In the genomic region with DNA sequence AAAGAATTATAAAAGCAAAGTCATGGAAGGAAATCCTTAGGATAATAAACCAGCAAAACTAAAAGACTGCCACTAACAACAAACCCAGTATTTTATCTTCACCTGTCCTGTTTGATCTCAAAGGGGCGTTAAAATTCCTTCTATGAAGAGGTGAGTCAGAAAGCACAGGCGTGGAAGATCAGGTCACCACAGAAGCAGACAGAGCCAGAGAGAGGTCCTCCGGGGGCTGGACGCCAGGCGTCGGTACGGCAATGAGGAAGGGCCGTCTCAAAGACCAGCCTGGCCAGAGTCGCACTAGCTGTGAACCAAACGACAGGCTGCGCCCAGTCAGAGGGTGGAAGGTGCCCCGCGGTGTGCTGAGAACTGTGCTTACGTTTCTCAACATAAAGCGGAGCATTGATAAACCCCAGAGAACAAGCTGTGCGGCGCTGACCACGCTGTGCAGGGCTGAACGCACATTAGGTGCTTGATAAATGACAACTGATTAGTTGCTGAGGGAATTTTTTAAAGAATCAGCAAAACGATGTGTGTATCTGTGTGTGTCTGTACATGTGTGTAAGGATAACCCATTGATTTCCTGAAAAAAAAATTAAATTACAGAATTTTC, we compare ENCODE assay signal across 26 cellular contexts.
DNase-seq lines count a peak whose midpoint lies in the region; ATAC-seq, FAIRE-seq and TF ChIP-seq lines count a peak whose summit lies in the region.
"Had no signal": no experiment of that assay in that cellular context is flagged by ENCODE, and none has a peak within 500 bp of the region (broad histone marks: within the 10 kb centered on the region; RNA-seq: fewer than 3 reads in every experiment).

No MANE protein-coding gene starts in this region.

- WGBS in IMR-90 (ENCODE audit: extremely low coverage in 2 of 2, insufficient read length in 1 of 2), 2 experiments = 73% methylated on average over 11 of the region's 20 CpGs; no CpG with 5 or more reads in 1 of the 2 experiments
- 9% methylated on average over 20 of the region's 20 CpGs for WGBS in K562 (ENCODE audit: insufficient coverage, low coverage, missing lambda C conversion rate)
- WGBS in esophagus muscularis mucosa = 92% methylated on average over 20 of the region's 20 CpGs

- in situ Hi-C loops in IMR-90 (cut with MboI; ENCODE audit: low sequenced_read_pairs) (no loop called here), K562 (cut with MboI) (no loop called here), GM13976 (cut with MboI; ENCODE audit: low sequenced_read_pairs, unreplicated experiment) (no loop called here)

- H2BK20ac ChIP-seq in IMR-90 (ENCODE audit: low read depth, low read length) = no peak overlapping the region

- no peaks in the 10 kb centered on the region for H3K4me1 ChIP-seq in IMR-90 (ENCODE audit: control insufficient read depth, insufficient read depth, low read length)
- peaks cover 0 to 3% of the 10 kb centered on the region in 2 experiments; a peak in 2 of 5 replicates for H3K4me1 ChIP-seq in K562 (replicated peaks in 1 of 2; ENCODE audit: control insufficient read depth in 2 of 2, insufficient read depth in 2 of 2, low read length in 2 of 2)
- no peaks in the 10 kb centered on the region for H3K4me1 ChIP-seq in esophagus muscularis mucosa
- H3K4me1 ChIP-seq in ascending aorta = no peaks in the 10 kb centered on the region
- H3K4me1 ChIP-seq: BE2C had no signal

- H2BK120ac ChIP-seq in IMR-90 (ENCODE audit: low read depth, low read length) = no peak overlapping the region

- H2BK5ac ChIP-seq in IMR-90 (ENCODE audit: low read depth, low read length, poor library complexity, severe bottlenecking) = no peak overlapping the region

- no peak overlapping the region for H3K56ac ChIP-seq in IMR-90 (ENCODE audit: extremely low read depth, insufficient read depth, low read length)

- H3K14ac ChIP-seq in IMR-90 (replicated peaks; ENCODE audit: low read depth, low read length) = no peak overlapping the region

- H3K9ac ChIP-seq in IMR-90 (ENCODE audit: low read depth, low read length) (no peak overlapping the region), K562 (ENCODE audit: insufficient read depth in 1 of 2, low read depth in 2 of 2, low read length in 2 of 2) (peak overlapping the region in 1 of 2 experiments; percentile 48; a peak in 1 of 4 replicates)
- H3K9ac ChIP-seq: BLaER1 had no signal

- DNase-seq in IMR-90 (no peak), K562 (ENCODE audit: extremely low read depth in 1 of 4, low spot score in 3 of 4) (peak in 1 of 4 experiments; percentile 16), esophagus muscularis mucosa (ENCODE audit: extremely low spot score) (peak; percentile 82), RKO (ENCODE audit: low spot score) (no peak), GM13976 (ENCODE audit: low spot score) (no peak), ascending aorta (ENCODE audit: low spot score in 2 of 2) (no peak)
- DNase-seq: 8988T; ACHN; BE2C; C1 segment of cervical spinal cord; CD4-positive, alpha-beta memory T cell; CD4-positive, CD25-positive, alpha-beta regulatory T cell; CD8-positive, alpha-beta memory T cell; COR-L47; DMS 273 treated with DMSO at 0.1 percent for 48 hours; DMS153; DMS53; DMS79; DND-41; EL; GDM1 had no signal

- CTCF ChIA-PET in IMR-90 (lab: Yijun Ruan, JAX) (no interaction called here), K562 (lab: Yijun Ruan, JAX; ENCODE audit: low intra/inter-chr PET ratio) (no interaction called here)

- H4K5ac ChIP-seq in IMR-90 (ENCODE audit: low read depth, low read length) = no peak overlapping the region

- TF ChIP-seq EP300 in K562 (IDR thresholded peaks at IDR 0.05; ENCODE audit: low read length) (no peak), esophagus muscularis mucosa (IDR thresholded peaks at IDR 0.05) (no peak)

- H2BK15ac ChIP-seq in IMR-90 (ENCODE audit: low read depth, low read length) = no peak overlapping the region

- H2AK9ac ChIP-seq in IMR-90 (replicated peaks; ENCODE audit: low read depth, low read length, poor library complexity) = no peak overlapping the region

- no peak for FAIRE-seq in K562 (lab: Jason Lieb, UNC)
- FAIRE-seq: A204.1, GM12878, GM12892 had no signal

- no peak overlapping the region for H3K27ac ChIP-seq in IMR-90 (ENCODE audit: insufficient read depth, low read length)
- no peak overlapping the region for H3K27ac ChIP-seq in K562 (ENCODE audit: extremely low read depth, low read depth, low read length)
- H3K27ac ChIP-seq in esophagus muscularis mucosa (replicated peaks in 1 of 4) = no peak overlapping the region
- no peak overlapping the region for H3K27ac ChIP-seq in ascending aorta
- H3K27ac ChIP-seq: BLaER1 had no signal

- no peak overlapping the region for H4K8ac ChIP-seq in IMR-90 (ENCODE audit: low read depth in 2 of 2, low read length in 2 of 2)

- H3K36me3 ChIP-seq in IMR-90 (ENCODE audit: control insufficient read depth, insufficient read depth, low read length) (no peaks in the 10 kb centered on the region), K562 (ENCODE audit: control insufficient read depth, insufficient read depth, low read length) (no peaks in the 10 kb centered on the region), esophagus muscularis mucosa (no peaks in the 10 kb centered on the region), ascending aorta (no peaks in the 10 kb centered on the region)
- H3K36me3 ChIP-seq: BE2C, BLaER1 had no signal

- POLR2A ChIA-PET in IMR-90 (lab: Charles Lee; ENCODE audit: unreplicated experiment) = no interaction called here
- POLR2A ChIA-PET in K562 (lab: Yijun Ruan, JAX) = no interaction called here

- H3K9me1 ChIP-seq in IMR-90 (ENCODE audit: insufficient read depth, low read length) (no peaks in the 10 kb centered on the region), K562 (ENCODE audit: control insufficient read depth, insufficient read depth, low read length) (no peaks in the 10 kb centered on the region)

- no peak for TF ChIP-seq RAD21 in IMR-90 (IDR thresholded peaks at IDR 0.05; ENCODE audit: low read length)
- TF ChIP-seq RAD21 in K562 (CRISPR knock-in tag; conservative IDR thresholded peaks at IDR 0.05 in 1 of 2, IDR thresholded peaks at IDR 0.05 in 1 of 2) = no peak

- BruUV-seq in IMR-90 (replicated peaks; lab: Mats Ljungman, UMichigan) = no TSS peak
- no TSS peak for BruUV-seq in K562 (replicated peaks; lab: Mats Ljungman, UMichigan)

- no peak overlapping the region for H3K4ac ChIP-seq in IMR-90 (ENCODE audit: low read depth, low read length)

- dilution Hi-C loops in IMR-90 (cut with HindIII; ENCODE audit: low sequenced_read_pairs, unreplicated experiment) = no loop called here

- H3K18ac ChIP-seq in IMR-90 (ENCODE audit: low read depth, low read length) = no peak overlapping the region

- ATAC-seq in IMR-90 (ENCODE audit: low read depth) = no peak
- ATAC-seq in K562 = peak; percentile 66
- ATAC-seq in GM18867 (IDR thresholded peaks at IDR 0.05; ENCODE audit: unreplicated experiment) = no peak
- ATAC-seq: GM12878 had no signal

- peak overlapping the region; percentile 5 for H2AFZ ChIP-seq in IMR-90 (replicated peaks; ENCODE audit: low read length, poor library complexity)
- no peak overlapping the region for H2AFZ ChIP-seq in K562 (ENCODE audit: low read depth, low read length)

- intact Hi-C loops in IMR-90 (cut with micrococcal nuclease) (no loop called here), K562 (cut with micrococcal nuclease) (no loop called here), esophagus muscularis mucosa (cut with DNase I) (no loop called here), ascending aorta (cut with DNase I) (no loop called here)

- H4K20me1 ChIP-seq in IMR-90 (ENCODE audit: insufficient read depth, low read length) = no peaks in the 10 kb centered on the region
- no peaks in the 10 kb centered on the region for H4K20me1 ChIP-seq in K562 (replicated peaks; ENCODE audit: control insufficient read depth, insufficient read depth, low read length)
- H4K20me1 ChIP-seq: BLaER1 had no signal

- no peaks in the 10 kb centered on the region for H3K79me2 ChIP-seq in K562 (ENCODE audit: control insufficient read depth, insufficient read depth, low read length)

- H3K9me3 ChIP-seq in IMR-90 (ENCODE audit: control insufficient read depth, insufficient read depth, low read length) = no peaks in the 10 kb centered on the region
- no peaks in the 10 kb centered on the region for H3K9me3 ChIP-seq in K562 (replicated peaks; ENCODE audit: control insufficient read depth, insufficient read depth, low read depth, low read length)
- no peaks in the 10 kb centered on the region for H3K9me3 ChIP-seq in esophagus muscularis mucosa
- H3K9me3 ChIP-seq in ascending aorta = no peaks in the 10 kb centered on the region
- H3K9me3 ChIP-seq: BE2C, BLaER1 had no signal

- TF ChIP-seq POLR2A in IMR-90 (IDR thresholded peaks at IDR 0.05; ENCODE audit: low read depth, low read length) (no peak), K562 (conservative IDR thresholded peaks at IDR 0.05) (no peak), esophagus muscularis mucosa (IDR thresholded peaks at IDR 0.05; ENCODE audit: low read depth) (no peak)

- H3K4me2 ChIP-seq in IMR-90 (ENCODE audit: low read depth, low read length) (no peak overlapping the region), K562 (ENCODE audit: insufficient read depth, low read length) (peak overlapping the region; percentile 11; the same call in 1 of the 2 replicates)
- H3K4me2 ChIP-seq: BLaER1 had no signal

- H3K79me1 ChIP-seq in IMR-90 (ENCODE audit: low read depth in 1 of 2, low read length in 2 of 2) = no peaks in the 10 kb centered on the region

- no peak overlapping the region for H3K23ac ChIP-seq in IMR-90 (ENCODE audit: low read depth, low read length)

- H3K4me3 ChIP-seq in IMR-90 (ENCODE audit: insufficient read depth, low read depth, low read length) = no peak overlapping the region
- H3K4me3 ChIP-seq in K562 = no peak overlapping the region
- H3K4me3 ChIP-seq in esophagus muscularis mucosa = no peak overlapping the region
- no peak overlapping the region for H3K4me3 ChIP-seq in ascending aorta
- H3K4me3 ChIP-seq: BLaER1, GM12878 had no signal

- TF ChIP-seq CTCF in IMR-90 (conservative IDR thresholded peaks at IDR 0.05; ENCODE audit: low read depth, low read length) = no peak
- TF ChIP-seq CTCF in K562 (IDR thresholded peaks at IDR 0.05 in 2 of 3, conservative IDR thresholded peaks at IDR 0.05 in 1 of 3; ENCODE audit: insufficient read depth in 2 of 3, low read depth in 1 of 3, low read length in 3 of 3) = no peak
- no peak for TF ChIP-seq CTCF in esophagus muscularis mucosa (IDR thresholded peaks at IDR 0.05)
- TF ChIP-seq CTCF in GM13976 (IDR thresholded peaks at IDR 0.05; ENCODE audit: borderline replicate concordance, control extremely low read depth, extremely low read depth, insufficient read depth, missing control alignments) = no peak
- no peak for TF ChIP-seq CTCF in ascending aorta (IDR thresholded peaks at IDR 0.05)

- no peak overlapping the region for H4K91ac ChIP-seq in IMR-90 (ENCODE audit: insufficient read depth, low read depth, low read length)

- H3K27me3 ChIP-seq in IMR-90 (ENCODE audit: control insufficient read depth, insufficient read depth, low read length) (peaks cover 6% of the 10 kb centered on the region), K562 (ENCODE audit: control insufficient read depth in 2 of 2, insufficient read depth in 2 of 2, low read length in 2 of 2) (peaks cover 15 to 44% of the 10 kb centered on the region in 2 experiments), esophagus muscularis mucosa (peaks cover 0 to 10% (median 0%) of the 10 kb centered on the region in 4 donors), ascending aorta (no peaks in the 10 kb centered on the region)
- H3K27me3 ChIP-seq: BE2C, BLaER1 had no signal

- no peak overlapping the region for H2AK5ac ChIP-seq in IMR-90 (ENCODE audit: low read depth, low read length)
